In genomic region chr1:209400351-209401220, GRCh38 we compare ENCODE assay signal across 1 cellular context.
TF ChIP-seq lines count a peak whose summit lies in the region.

No MANE protein-coding gene starts in this region.

TF ChIP-seq in HepG2, 621 proteins besides CTCF, POLR2A, EP300 and RAD21:
- TF ChIP-seq ZNF292 (CRISPR knock-in tag; IDR thresholded peaks at IDR 0.05; ENCODE audit: borderline replicate concordance, low read depth): no peak
- TF ChIP-seq JUN (CRISPR knock-in tag; IDR thresholded peaks at IDR 0.05): no peak
- TF ChIP-seq ETS1 (CRISPR knock-in tag; IDR thresholded peaks at IDR 0.05): no peak
- no peak for TF ChIP-seq TIGD3 (CRISPR knock-in tag; IDR thresholded peaks at IDR 0.05; ENCODE audit: borderline replicate concordance)
- TF ChIP-seq ZBTB8A (CRISPR knock-in tag; IDR thresholded peaks at IDR 0.05; ENCODE audit: borderline replicate concordance, low read depth): no peak
- no peak for TF ChIP-seq ZNF563 (CRISPR knock-in tag; IDR thresholded peaks at IDR 0.05)
- TF ChIP-seq PREB (CRISPR knock-in tag; IDR thresholded peaks at IDR 0.05): no peak
- TF ChIP-seq ZNF607 (CRISPR knock-in tag; IDR thresholded peaks at IDR 0.05; ENCODE audit: borderline replicate concordance): no peak
- no peak for TF ChIP-seq ZNF17 (CRISPR knock-in tag; IDR thresholded peaks at IDR 0.05)
- TF ChIP-seq ZMAT3 (CRISPR knock-in tag; conservative IDR thresholded peaks at IDR 0.05): no peak
- TF ChIP-seq FOXC1 (CRISPR knock-in tag; IDR thresholded peaks at IDR 0.05; ENCODE audit: borderline replicate concordance): no peak
